19 cellular contexts compared by ENCODE assay signal in genomic region chr19:29658221-29658991, GRCh38. TPM values are rescaled to one million over a fixed set of nuclear protein-coding genes. Genes with fewer than 3 reads are reported as not detected.
DNase-seq lines count a peak whose midpoint lies in the region; ATAC-seq lines count a peak whose summit lies in the region.
"Had no signal": no experiment of that assay in that cellular context is flagged by ENCODE, and none has a peak within 500 bp of the region (broad histone marks: within the 10 kb centered on the region; RNA-seq: fewer than 3 reads in every experiment).

No MANE protein-coding gene starts in this region.

- no peak overlapping the region for H3K4me3 Mint-ChIP-seq in CD4-positive, CD25-positive, alpha-beta regulatory T cell
- no peak overlapping the region for H3K4me3 Mint-ChIP-seq in activated CD8-positive, alpha-beta memory T cell treated with anti-CD3 and anti-CD28 coated beads, Interleukin-2, amount 10 ng/mL, durations not matched to agents 7 days and 5 days

- H3K9me3 ChIP-seq in CD4-positive, CD25-positive, alpha-beta regulatory T cell (ENCODE audit: control insufficient read depth in 2 of 2, low read length in 2 of 2): no peaks in the 10 kb centered on the region
- 0 out of 2 replicates have a peak, but pooled peaks cover 4% of the 10 kb centered on the region for H3K9me3 ChIP-seq in MG63
- H3K9me3 ChIP-seq: BE2C, Peyer's patch, SJSA1 had no signal

- peaks cover 3 to 18% (median 5%) of the 10 kb centered on the region in 4 donors for H3K4me1 Mint-ChIP-seq in CD4-positive, CD25-positive, alpha-beta regulatory T cell
- peaks cover 22% of the 10 kb centered on the region for H3K4me1 Mint-ChIP-seq in activated CD8-positive, alpha-beta memory T cell treated with anti-CD3 and anti-CD28 coated beads, Interleukin-2, amount 10 ng/mL, durations not matched to agents 7 days and 5 days

- no peaks in the 10 kb centered on the region for H3K4me1 ChIP-seq in CD4-positive, CD25-positive, alpha-beta regulatory T cell (ENCODE audit: control insufficient read depth, insufficient read depth, low read length, poor library complexity, severe bottlenecking)
- H3K4me1 ChIP-seq: BE2C had no signal

- H3K27ac ChIP-seq in CD4-positive, CD25-positive, alpha-beta regulatory T cell (ENCODE audit: insufficient read depth, low read length, poor library complexity, severe bottlenecking): no peak overlapping the region
- H3K27ac ChIP-seq: KMS-11, Peyer's patch, SJSA1 had no signal

- CTCF ChIA-PET in activated CD8-positive, alpha-beta memory T cell treated with anti-CD3 and anti-CD28 coated beads, Interleukin-2, amount 10 ng/mL, durations not matched to agents 7 days and 5 days (lab: Charles Lee): interaction anchor here (1.1 to 12.5 kb wide), 2 partner anchors 35 to 58 kb away, joined by 3 to 196 read pairs; no protein-coding TSS in a partner anchor

- no peak overlapping the region for H3K4me3 ChIP-seq in CD4-positive, CD25-positive, alpha-beta regulatory T cell (ENCODE audit: low read depth, low read length)
- no peak overlapping the region for H3K4me3 ChIP-seq in MG63
- H3K4me3 ChIP-seq: Peyer's patch, SJSA1 had no signal

- H3K27me3 Mint-ChIP-seq in CD4-positive, CD25-positive, alpha-beta regulatory T cell: peaks cover 11% of the 10 kb centered on the region
- peaks cover 2% of the 10 kb centered on the region for H3K27me3 Mint-ChIP-seq in activated CD8-positive, alpha-beta memory T cell treated with anti-CD3 and anti-CD28 coated beads, Interleukin-2, amount 10 ng/mL, durations not matched to agents 7 days and 5 days

- peaks cover 3% of the 10 kb centered on the region for H3K36me3 Mint-ChIP-seq in CD4-positive, CD25-positive, alpha-beta regulatory T cell
- H3K36me3 Mint-ChIP-seq in activated CD8-positive, alpha-beta memory T cell treated with anti-CD3 and anti-CD28 coated beads, Interleukin-2, amount 10 ng/mL, durations not matched to agents 7 days and 5 days: peaks cover 1% of the 10 kb centered on the region

- H3K27ac Mint-ChIP-seq in CD4-positive, CD25-positive, alpha-beta regulatory T cell: peak overlapping the region in 2 of 3 donors; percentile 23 to 65
- H3K27ac Mint-ChIP-seq in activated CD8-positive, alpha-beta memory T cell treated with anti-CD3 and anti-CD28 coated beads, Interleukin-2, amount 10 ng/mL, durations not matched to agents 7 days and 5 days: no peak overlapping the region

- no peak for ATAC-seq in CD4-positive, CD25-positive, alpha-beta regulatory T cell (ENCODE audit: low read depth in 2 of 2)
- ATAC-seq in GM21529 (IDR thresholded peaks at IDR 0.05; ENCODE audit: unreplicated experiment): no peak
- ATAC-seq in activated CD8-positive, alpha-beta memory T cell treated with anti-CD3 and anti-CD28 coated beads, Interleukin-2, amount 10 ng/mL, durations not matched to agents 7 days and 5 days: no peak
- ATAC-seq: Right ventricle myocardium inferior had no signal

- H3K36me3 ChIP-seq in CD4-positive, CD25-positive, alpha-beta regulatory T cell (ENCODE audit: control insufficient read depth, insufficient read depth, low read length): no peaks in the 10 kb centered on the region
- H3K36me3 ChIP-seq in MG63: no peaks in the 10 kb centered on the region
- H3K36me3 ChIP-seq: BE2C, Peyer's patch, SJSA1 had no signal

- intact Hi-C loops in posterior vena cava (cut with DNase I): no loop called here

- peaks cover 0 to 3% (median 0%) of the 10 kb centered on the region in 7 donors for H3K9me3 Mint-ChIP-seq in CD4-positive, CD25-positive, alpha-beta regulatory T cell
- H3K9me3 Mint-ChIP-seq in activated CD8-positive, alpha-beta memory T cell treated with anti-CD3 and anti-CD28 coated beads, Interleukin-2, amount 10 ng/mL, durations not matched to agents 7 days and 5 days (ENCODE audit: low read depth): no peaks in the 10 kb centered on the region

- H3K27me3 ChIP-seq in CD4-positive, CD25-positive, alpha-beta regulatory T cell (ENCODE audit: control insufficient read depth, insufficient read depth, low read length): no peaks in the 10 kb centered on the region
- no peaks in the 10 kb centered on the region for H3K27me3 ChIP-seq in MG63
- H3K27me3 ChIP-seq: Peyer's patch, SJSA1 had no signal

- no peak for DNase-seq in CD4-positive, CD25-positive, alpha-beta regulatory T cell
- peak; percentile 15 for DNase-seq in HCEC 1CT
- peak; percentile 53 for DNase-seq in MG63
- peak; percentile 19 for DNase-seq in posterior vena cava (ENCODE audit: low spot score)
- DNase-seq in ureter (ENCODE audit: low spot score): no peak
- DNase-seq in islet precursor cell: no peak
- DNase-seq in activated CD8-positive, alpha-beta memory T cell treated with anti-CD3 and anti-CD28 coated beads, Interleukin-2, amount 10 ng/mL, durations not matched to agents 7 days and 5 days: no peak
- DNase-seq: BE2C, H7, NCI-H1694, NCI-H2081, NCI-H2171, NCI-H524 treated with DMSO at 0.1 percent for 48 hours had no signal

RNA-seq across cellular contexts. Expression of gene PLEKHF1, which starts 6.9 kb away (rescaled TPM):
- total RNA-seq in CD4-positive, CD25-positive, alpha-beta regulatory T cell: 21.0 TPM
- 10 to 100 TPM; 23.5 to 49.3 (median 35.2) TPM for polyA plus RNA-seq in CD4-positive, CD25-positive, alpha-beta regulatory T cell
- 22.2 and 37.5 TPM in 2 replicates for total RNA-seq in MG63 (2014; rRNA removed; shearing (Covaris generic); ENCODE audit: low replicate concordance)
- total RNA-seq in posterior vena cava: 10 to 100 TPM; 20.7 to 21.0 TPM
- total RNA-seq in ureter: 27.1 TPM
- 10 to 100 TPM; 42.4 to 64.1 TPM for total RNA-seq in activated CD8-positive, alpha-beta memory T cell treated with anti-CD3 and anti-CD28 coated beads, Interleukin-2, amount 10 ng/mL, durations not matched to agents 7 days and 5 days
- total RNA-seq: A673 had no signal

RNA-seq across cellular contexts. Expression of gene POP4, which starts 52.3 kb away (rescaled TPM):
- total RNA-seq in CD4-positive, CD25-positive, alpha-beta regulatory T cell: 64.3 TPM
- polyA plus RNA-seq in CD4-positive, CD25-positive, alpha-beta regulatory T cell: 100 to 1,000 TPM; 162 to 202 (median 190) TPM
- total RNA-seq in MG63 (2014; rRNA removed; shearing (Covaris generic); ENCODE audit: low replicate concordance): 150 and 267 TPM in 2 replicates
- 10 to 100 TPM; 41.4 to 49.1 TPM for total RNA-seq in posterior vena cava
- 61.5 TPM for total RNA-seq in ureter
- 100 to 1,000 TPM in 1 of 2 experiments, 10 to 100 TPM in 1; 96.6 to 106 TPM for total RNA-seq in activated CD8-positive, alpha-beta memory T cell treated with anti-CD3 and anti-CD28 coated beads, Interleukin-2, amount 10 ng/mL, durations not matched to agents 7 days and 5 days

RNA-seq across cellular contexts. Expression of gene C19orf12, which starts 56.7 kb away (rescaled TPM):
- total RNA-seq in CD4-positive, CD25-positive, alpha-beta regulatory T cell: 22.8 TPM
- polyA plus RNA-seq in CD4-positive, CD25-positive, alpha-beta regulatory T cell: 10 to 100 TPM; 28.3 to 33.7 (median 31.0) TPM
- total RNA-seq in MG63 (2014; rRNA removed; shearing (Covaris generic); ENCODE audit: low replicate concordance): 35.6 and 47.0 TPM in 2 replicates
- 10 to 100 TPM; 26.7 to 29.8 TPM for total RNA-seq in posterior vena cava
- total RNA-seq in ureter: 25.4 TPM
- total RNA-seq in activated CD8-positive, alpha-beta memory T cell treated with anti-CD3 and anti-CD28 coated beads, Interleukin-2, amount 10 ng/mL, durations not matched to agents 7 days and 5 days: 10 to 100 TPM; 43.6 to 44.1 TPM

Comparison
In these comparisons a context has a peak if more than half of its experiments do, and no peak if none do; other contexts are left out.
1. DNase-seq: peak in HCEC 1CT (single experiment), MG63 (single experiment) and posterior vena cava (single experiment); none in CD4-positive, CD25-positive, alpha-beta regulatory T cell (0 of 3), ureter (single experiment), islet precursor cell (single experiment) and activated CD8-positive, alpha-beta memory T cell treated with anti-CD3 and anti-CD28 coated beads, Interleukin-2, amount 10 ng/mL, durations not matched to agents 7 days and 5 days (single experiment).